23 cellular contexts compared by ENCODE assay signal in genomic region chr4:75696551-75696950, GRCh38. TPM values are rescaled to one million over a fixed set of nuclear protein-coding genes. Genes with fewer than 3 reads are reported as not detected.
A peak's percentile ranks its signal among the peaks of the same experiment; 100 is the strongest.
DNase-seq lines count a peak whose midpoint lies in the region; ATAC-seq and TF ChIP-seq lines count a peak whose summit lies in the region.
"Had no signal": no experiment of that assay in that cellular context is flagged by ENCODE, and none has a peak within 500 bp of the region (broad histone marks: within the 10 kb centered on the region; RNA-seq: fewer than 3 reads in every experiment).

No MANE protein-coding gene starts in this region.

- POLR2A ChIA-PET in WTC11 (lab: Charles Lee) (interaction anchor here (0.6 kb wide), 1 partner anchor 56 kb away, joined by 3 read pairs; no protein-coding TSS in a partner anchor), PC-9 (lab: Charles Lee; ENCODE audit: unreplicated experiment) (no interaction called here)

- no TSS peak for BruUV-seq in PC-9 (replicated peaks; lab: Mats Ljungman, UMichigan)

- intact Hi-C loops in PC-9 (cut with micrococcal nuclease; ENCODE audit: unreplicated experiment): no loop called here

- H4K20me1 ChIP-seq in GM23338 (replicated peaks; ENCODE audit: insufficient read depth): peaks cover 2% of the 10 kb centered on the region
- no peaks in the 10 kb centered on the region for H4K20me1 ChIP-seq in PC-9 (ENCODE audit: insufficient read depth)

- H3K79me2 ChIP-seq in GM23338 (replicated peaks; ENCODE audit: insufficient read depth) (peaks cover 95% of the 10 kb centered on the region), PC-9 (ENCODE audit: low read depth) (no peaks in the 10 kb centered on the region)

- H3K4me3 ChIP-seq in GM23338 (no peak overlapping the region), mucosa of rectum (ENCODE audit: low read length in 2 of 2) (no peak overlapping the region), PC-9 (no peak overlapping the region)
- H3K4me3 ChIP-seq: K562, SJCRH30, spleen, tibial artery had no signal

- H3K27me3 Mint-ChIP-seq in GM23338 (ENCODE audit: insufficient read depth, low read depth, poor library complexity): peaks cover 2% of the 10 kb centered on the region
- H3K27me3 Mint-ChIP-seq in WTC11 (ENCODE audit: low read depth): no peaks in the 10 kb centered on the region
- no peaks in the 10 kb centered on the region for H3K27me3 Mint-ChIP-seq in stimulated activated memory B cell treated with anti-CD40 and anti-IgM and Interleukin-4, amounts not matched to agents 10 μg/mL and 1 μg/mL and 100 μg/mL, for 72 hours
- H3K27me3 Mint-ChIP-seq: activated T-cell treated with anti-CD3 and anti-CD28 coated beads, Interleukin-2, amount 50 U/mL, for 24 hours; stimulated activated naive CD8-positive, alpha-beta T cell treated with anti-CD3 and anti-CD28 coated beads, Interleukin-15, Interleukin-2, amounts not matched to agents 100 ng/mL and 50 ng/mL, for 24 hours had no signal

- no peak overlapping the region for H2AFZ ChIP-seq in GM23338
- no peak overlapping the region for H2AFZ ChIP-seq in PC-9

- no peaks in the 10 kb centered on the region for H3K9me3 ChIP-seq in mucosa of rectum (ENCODE audit: control insufficient read depth in 2 of 2, low read length in 2 of 2)
- H3K9me3 ChIP-seq in PC-9 (ENCODE audit: insufficient read depth, low read depth): no peaks in the 10 kb centered on the region
- H3K9me3 ChIP-seq: spleen, tibial artery had no signal

- no peaks in the 10 kb centered on the region for H3F3A ChIP-seq in GM23338 (replicated peaks; ENCODE audit: low read depth)
- no peaks in the 10 kb centered on the region for H3F3A ChIP-seq in PC-9 (ENCODE audit: insufficient read depth, low read depth)

- H3K27me3 ChIP-seq in GM23338 (ENCODE audit: insufficient read depth) (no peaks in the 10 kb centered on the region), mucosa of rectum (ENCODE audit: control insufficient read depth in 2 of 2, insufficient read depth in 2 of 2, low read length in 2 of 2) (no peaks in the 10 kb centered on the region), PC-9 (ENCODE audit: insufficient read depth, low read depth) (no peaks in the 10 kb centered on the region)
- H3K27me3 ChIP-seq: brain microvascular endothelial cell, SJCRH30, spleen, tibial artery had no signal

- peak overlapping the region; percentile 38; the same call in 1 of the 2 replicates for H3K4me2 ChIP-seq in GM23338
- H3K4me2 ChIP-seq in PC-9: no peak overlapping the region

- no peak overlapping the region for H3K4me3 Mint-ChIP-seq in GM23338
- no peak overlapping the region for H3K4me3 Mint-ChIP-seq in WTC11
- H3K4me3 Mint-ChIP-seq in stimulated activated memory B cell treated with anti-CD40 and anti-IgM and Interleukin-4, amounts not matched to agents 10 μg/mL and 1 μg/mL and 100 μg/mL, for 72 hours: no peak overlapping the region
- H3K4me3 Mint-ChIP-seq: activated T-cell treated with anti-CD3 and anti-CD28 coated beads, Interleukin-2, amount 50 U/mL, for 24 hours; stimulated activated naive CD8-positive, alpha-beta T cell treated with anti-CD3 and anti-CD28 coated beads, Interleukin-15, Interleukin-2, amounts not matched to agents 100 ng/mL and 50 ng/mL, for 24 hours had no signal

- ATAC-seq in GM23338: no peak
- no peak for ATAC-seq in WTC11
- ATAC-seq in stimulated activated memory B cell treated with anti-CD40 and anti-IgM and Interleukin-4, amounts not matched to agents 10 μg/mL and 1 μg/mL and 100 μg/mL, for 72 hours: no peak
- ATAC-seq: K562, Panc1 had no signal

- H3K9ac ChIP-seq in mucosa of rectum (ENCODE audit: low read depth in 1 of 2, low read length in 2 of 2): no peak overlapping the region

- H3K27ac Mint-ChIP-seq in GM23338 (no peak overlapping the region), WTC11 (0 out of 2 replicates have a peak overlapping the region, but pooled peaks have one; percentile 15)
- H3K27ac Mint-ChIP-seq in stimulated activated memory B cell treated with anti-CD40 and anti-IgM and Interleukin-4, amounts not matched to agents 10 μg/mL and 1 μg/mL and 100 μg/mL, for 72 hours: peak overlapping the region; percentile 90
- H3K27ac Mint-ChIP-seq: activated T-cell treated with anti-CD3 and anti-CD28 coated beads, Interleukin-2, amount 50 U/mL, for 24 hours had no signal

- CTCF ChIA-PET in WTC11 (lab: Charles Lee): no interaction called here
- CTCF ChIA-PET in PC-9 (lab: Charles Lee): no interaction called here

- DNase-seq in GM23338 (ENCODE audit: low spot score): no peak
- DNase-seq in WTC11 (ENCODE audit: low spot score): no peak
- no peak for DNase-seq in hepatic stellate cell (ENCODE audit: low spot score)
- DNase-seq in PC-9: no peak
- DNase-seq in GM10266 (ENCODE audit: extremely low spot score): no peak
- DNase-seq: activated naive CD4-positive, alpha-beta T cell; activated T-cell treated with anti-CD3 and anti-CD28 coated beads, Interleukin-2, amount 50 U/mL, for 24 hours; brain microvascular endothelial cell; COR-L47; effector memory CD4-positive, alpha-beta T cell; erythroblast; hippocampal formation; NCI-H1417 treated with DMSO at 0.1 percent for 48 hours; NCI-H2107; SJCRH30; spleen; stimulated activated CD4-positive, alpha-beta T cell treated with anti-CD3 and anti-CD28 coated beads, Interleukin-2, amount 100 ng/mL, for 48 hours; tibial artery had no signal

- H3K4me1 Mint-ChIP-seq in GM23338 (peaks cover 21% of the 10 kb centered on the region), WTC11 (peaks cover 39% of the 10 kb centered on the region)
- peaks cover 33% of the 10 kb centered on the region for H3K4me1 Mint-ChIP-seq in stimulated activated memory B cell treated with anti-CD40 and anti-IgM and Interleukin-4, amounts not matched to agents 10 μg/mL and 1 μg/mL and 100 μg/mL, for 72 hours

- no peaks in the 10 kb centered on the region for H3K9me3 Mint-ChIP-seq in GM23338
- H3K9me3 Mint-ChIP-seq in WTC11: no peaks in the 10 kb centered on the region
- no peaks in the 10 kb centered on the region for H3K9me3 Mint-ChIP-seq in stimulated activated memory B cell treated with anti-CD40 and anti-IgM and Interleukin-4, amounts not matched to agents 10 μg/mL and 1 μg/mL and 100 μg/mL, for 72 hours
- H3K9me3 Mint-ChIP-seq: activated T-cell treated with anti-CD3 and anti-CD28 coated beads, Interleukin-2, amount 50 U/mL, for 24 hours had no signal

- peaks cover 49% of the 10 kb centered on the region for H3K36me3 Mint-ChIP-seq in GM23338 (ENCODE audit: low read depth)
- H3K36me3 Mint-ChIP-seq in WTC11: peaks cover 25% of the 10 kb centered on the region
- peaks cover 7% of the 10 kb centered on the region for H3K36me3 Mint-ChIP-seq in stimulated activated memory B cell treated with anti-CD40 and anti-IgM and Interleukin-4, amounts not matched to agents 10 μg/mL and 1 μg/mL and 100 μg/mL, for 72 hours

- TF ChIP-seq CTCF in GM23338 (conservative IDR thresholded peaks at IDR 0.05; ENCODE audit: low read depth in 2 of 2): no peak
- TF ChIP-seq CTCF in WTC11 (IDR thresholded peaks at IDR 0.05): no peak
- no peak for TF ChIP-seq CTCF in PC-9 (conservative IDR thresholded peaks at IDR 0.05)
- no peak for TF ChIP-seq CTCF in GM10266 (IDR thresholded peaks at IDR 0.05; ENCODE audit: control insufficient read depth, insufficient read depth, low read depth, missing control alignments)

- H3K4me1 ChIP-seq in GM23338 (ENCODE audit: insufficient read depth): peaks cover 30% of the 10 kb centered on the region
- peaks cover 11 to 14% of the 10 kb centered on the region in 2 donors for H3K4me1 ChIP-seq in mucosa of rectum (ENCODE audit: control insufficient read depth in 2 of 2, insufficient read depth in 2 of 2, low read length in 2 of 2)
- H3K4me1 ChIP-seq in PC-9 (replicated peaks; ENCODE audit: insufficient read depth): no peaks in the 10 kb centered on the region
- H3K4me1 ChIP-seq: SJCRH30, tibial artery had no signal

- peak overlapping the region; percentile 59; the same call in 1 of the 2 replicates for H3K27ac ChIP-seq in GM23338 (ENCODE audit: low read depth)
- H3K27ac ChIP-seq in mucosa of rectum (ENCODE audit: low read depth in 2 of 2, low read length in 2 of 2): peak overlapping the region; percentile 71 to 74
- H3K27ac ChIP-seq in PC-9: no peak overlapping the region
- H3K27ac ChIP-seq: brain microvascular endothelial cell, SJCRH30, tibial artery had no signal

- H3K9me2 ChIP-seq in GM23338 (ENCODE audit: insufficient read depth): no peaks in the 10 kb centered on the region
- H3K9me2 ChIP-seq in PC-9 (ENCODE audit: insufficient read depth): no peaks in the 10 kb centered on the region

- peaks cover 15% of the 10 kb centered on the region for H3K36me3 ChIP-seq in GM23338 (ENCODE audit: insufficient read depth)
- no peaks in the 10 kb centered on the region for H3K36me3 ChIP-seq in mucosa of rectum (ENCODE audit: control insufficient read depth in 2 of 2, insufficient read depth in 2 of 2, low read length in 2 of 2)
- H3K36me3 ChIP-seq in PC-9 (ENCODE audit: low read depth): no peaks in the 10 kb centered on the region
- H3K36me3 ChIP-seq: brain microvascular endothelial cell, tibial artery had no signal

TF ChIP-seq in GM23338, 12 proteins besides CTCF, POLR2A, EP300 and RAD21 (continues in another document):
- no peak for TF ChIP-seq POLR2AphosphoS5 (IDR thresholded peaks at IDR 0.05; ENCODE audit: low read depth)

TF ChIP-seq in WTC11, 78 proteins besides CTCF, POLR2A, EP300 and RAD21 (continues in another document):
- TF ChIP-seq ZNF138 (CRISPR knock-in tag; conservative IDR thresholded peaks at IDR 0.05) (no peak), ZMAT4 (CRISPR knock-in tag; IDR thresholded peaks at IDR 0.05) (no peak)
- TF ChIP-seq, protein P1, sequence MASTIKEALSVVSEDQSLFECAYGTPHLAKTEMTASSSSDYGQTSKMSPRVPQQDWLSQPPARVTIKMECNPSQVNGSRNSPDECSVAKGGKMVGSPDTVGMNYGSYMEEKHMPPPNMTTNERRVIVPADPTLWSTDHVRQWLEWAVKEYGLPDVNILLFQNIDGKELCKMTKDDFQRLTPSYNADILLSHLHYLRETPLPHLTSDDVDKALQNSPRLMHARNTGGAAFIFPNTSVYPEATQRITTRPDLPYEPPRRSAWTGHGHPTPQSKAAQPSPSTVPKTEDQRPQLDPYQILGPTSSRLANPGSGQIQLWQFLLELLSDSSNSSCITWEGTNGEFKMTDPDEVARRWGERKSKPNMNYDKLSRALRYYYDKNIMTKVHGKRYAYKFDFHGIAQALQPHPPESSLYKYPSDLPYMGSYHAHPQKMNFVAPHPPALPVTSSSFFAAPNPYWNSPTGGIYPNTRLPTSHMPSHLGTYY (CRISPR knock-in tag; IDR thresholded peaks at IDR 0.05): no peak

RNA-seq across cellular contexts. Expression of gene G3BP2, which starts 23.3 kb away (rescaled TPM):
- 411 and 435 TPM in 2 replicates for total RNA-seq in GM23338 (2014; rRNA removed; shearing (Covaris generic))
- polyA plus RNA-seq in GM23338 (2016; fragmentation: Nextera tagmentation; extraction: Ambion mirVana): 94.5 and 103 TPM in 2 replicates
- total RNA-seq in WTC11 (2021) (279 to 294 TPM (median 284 TPM) in 3 replicates), PC-9 (2021) (102 and 105 TPM in 2 replicates)

RNA-seq across cellular contexts. Expression of gene USO1, which starts 27.8 kb away (rescaled TPM):
- 241 and 277 TPM in 2 replicates for total RNA-seq in GM23338 (2014; rRNA removed; shearing (Covaris generic))
- 98.5 and 113 TPM in 2 replicates for polyA plus RNA-seq in GM23338 (2016; fragmentation: Nextera tagmentation; extraction: Ambion mirVana)
- total RNA-seq in WTC11 (2021) (134 to 162 TPM (median 141 TPM) in 3 replicates), PC-9 (2021) (26.5 and 33.9 TPM in 2 replicates)
